In the genomic region with DNA sequence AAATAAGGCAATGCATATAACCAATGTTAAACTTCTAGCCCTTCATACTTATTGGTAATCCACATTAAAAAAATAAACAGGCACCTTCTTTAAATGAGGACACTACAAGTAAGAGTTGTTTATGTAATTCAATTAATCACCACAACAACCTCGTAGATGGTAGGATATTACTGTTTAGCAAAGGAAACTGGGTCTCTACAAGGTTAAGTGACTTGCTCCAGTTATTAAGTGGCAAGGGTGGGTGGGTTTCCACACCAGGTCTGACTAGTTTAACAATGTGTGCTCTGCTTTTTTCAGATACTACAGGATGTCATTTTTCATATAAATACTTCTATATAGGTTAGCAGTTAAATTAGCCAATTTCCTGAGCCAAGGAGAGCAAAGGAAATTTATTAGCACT, we compare ENCODE assay signal across 3 cellular contexts.
TF ChIP-seq lines count a peak whose summit lies in the region.

No MANE protein-coding gene starts in this region.

TF ChIP-seq in HepG2, 621 proteins besides CTCF, POLR2A, EP300 and RAD21:
- TF ChIP-seq MED13 (CRISPR knock-in tag; IDR thresholded peaks at IDR 0.05) (no peak), RBM22 (optimal IDR thresholded peaks at IDR 0.05; ENCODE audit: low read length) (peak; percentile 96), ZNF292 (CRISPR knock-in tag; IDR thresholded peaks at IDR 0.05; ENCODE audit: borderline replicate concordance, low read depth) (no peak), SALL2 (CRISPR knock-in tag; IDR thresholded peaks at IDR 0.05) (no peak)

TF ChIP-seq in K562, 482 proteins besides CTCF, POLR2A, EP300 and RAD21:
- no peak for TF ChIP-seq CHCHD3 (CRISPR knock-in tag; IDR thresholded peaks at IDR 0.05)
- TF ChIP-seq RBM22 (IDR thresholded peaks at IDR 0.05; ENCODE audit: low read depth, low read length, poor library complexity, severe bottlenecking): peak; percentile 53
- TF ChIP-seq RBM15 (IDR thresholded peaks at IDR 0.05; ENCODE audit: insufficient read depth, low read length): no peak

TF ChIP-seq in SK-N-SH, 30 proteins besides CTCF, POLR2A, EP300 and RAD21:
- TF ChIP-seq SMC3 (IDR thresholded peaks at IDR 0.05; ENCODE audit: low read depth, low read length): no peak
- TF ChIP-seq, protein P1, sequence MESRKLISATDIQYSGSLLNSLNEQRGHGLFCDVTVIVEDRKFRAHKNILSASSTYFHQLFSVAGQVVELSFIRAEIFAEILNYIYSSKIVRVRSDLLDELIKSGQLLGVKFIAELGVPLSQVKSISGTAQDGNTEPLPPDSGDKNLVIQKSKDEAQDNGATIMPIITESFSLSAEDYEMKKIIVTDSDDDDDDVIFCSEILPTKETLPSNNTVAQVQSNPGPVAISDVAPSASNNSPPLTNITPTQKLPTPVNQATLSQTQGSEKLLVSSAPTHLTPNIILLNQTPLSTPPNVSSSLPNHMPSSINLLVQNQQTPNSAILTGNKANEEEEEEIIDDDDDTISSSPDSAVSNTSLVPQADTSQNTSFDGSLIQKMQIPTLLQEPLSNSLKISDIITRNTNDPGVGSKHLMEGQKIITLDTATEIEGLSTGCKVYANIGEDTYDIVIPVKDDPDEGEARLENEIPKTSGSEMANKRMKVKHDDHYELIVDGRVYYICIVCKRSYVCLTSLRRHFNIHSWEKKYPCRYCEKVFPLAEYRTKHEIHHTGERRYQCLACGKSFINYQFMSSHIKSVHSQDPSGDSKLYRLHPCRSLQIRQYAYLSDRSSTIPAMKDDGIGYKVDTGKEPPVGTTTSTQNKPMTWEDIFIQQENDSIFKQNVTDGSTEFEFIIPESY (IDR thresholded peaks at IDR 0.05; ENCODE audit: borderline replicate concordance, low read depth): no peak
- no peak for TF ChIP-seq NFIC (IDR thresholded peaks at IDR 0.05; ENCODE audit: borderline replicate concordance)
- TF ChIP-seq TCF12 (IDR thresholded peaks at IDR 0.05): no peak
- TF ChIP-seq, protein P2, sequence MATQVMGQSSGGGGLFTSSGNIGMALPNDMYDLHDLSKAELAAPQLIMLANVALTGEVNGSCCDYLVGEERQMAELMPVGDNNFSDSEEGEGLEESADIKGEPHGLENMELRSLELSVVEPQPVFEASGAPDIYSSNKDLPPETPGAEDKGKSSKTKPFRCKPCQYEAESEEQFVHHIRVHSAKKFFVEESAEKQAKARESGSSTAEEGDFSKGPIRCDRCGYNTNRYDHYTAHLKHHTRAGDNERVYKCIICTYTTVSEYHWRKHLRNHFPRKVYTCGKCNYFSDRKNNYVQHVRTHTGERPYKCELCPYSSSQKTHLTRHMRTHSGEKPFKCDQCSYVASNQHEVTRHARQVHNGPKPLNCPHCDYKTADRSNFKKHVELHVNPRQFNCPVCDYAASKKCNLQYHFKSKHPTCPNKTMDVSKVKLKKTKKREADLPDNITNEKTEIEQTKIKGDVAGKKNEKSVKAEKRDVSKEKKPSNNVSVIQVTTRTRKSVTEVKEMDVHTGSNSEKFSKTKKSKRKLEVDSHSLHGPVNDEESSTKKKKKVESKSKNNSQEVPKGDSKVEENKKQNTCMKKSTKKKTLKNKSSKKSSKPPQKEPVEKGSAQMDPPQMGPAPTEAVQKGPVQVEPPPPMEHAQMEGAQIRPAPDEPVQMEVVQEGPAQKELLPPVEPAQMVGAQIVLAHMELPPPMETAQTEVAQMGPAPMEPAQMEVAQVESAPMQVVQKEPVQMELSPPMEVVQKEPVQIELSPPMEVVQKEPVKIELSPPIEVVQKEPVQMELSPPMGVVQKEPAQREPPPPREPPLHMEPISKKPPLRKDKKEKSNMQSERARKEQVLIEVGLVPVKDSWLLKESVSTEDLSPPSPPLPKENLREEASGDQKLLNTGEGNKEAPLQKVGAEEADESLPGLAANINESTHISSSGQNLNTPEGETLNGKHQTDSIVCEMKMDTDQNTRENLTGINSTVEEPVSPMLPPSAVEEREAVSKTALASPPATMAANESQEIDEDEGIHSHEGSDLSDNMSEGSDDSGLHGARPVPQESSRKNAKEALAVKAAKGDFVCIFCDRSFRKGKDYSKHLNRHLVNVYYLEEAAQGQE (IDR thresholded peaks at IDR 0.05; ENCODE audit: low read depth, low read length): no peak
- no peak for TF ChIP-seq YY1 (IDR thresholded peaks at IDR 0.05; ENCODE audit: low read depth)
- TF ChIP-seq GABPA (IDR thresholded peaks at IDR 0.05; ENCODE audit: low read depth): no peak
- no peak for TF ChIP-seq SIN3A (IDR thresholded peaks at IDR 0.05; ENCODE audit: borderline replicate concordance, low read depth, low read length)
TF ChIP-seq in SK-N-SH: peak in this region for 0.
